ENCODE assay signal across 1 cellular context in the genomic region with DNA sequence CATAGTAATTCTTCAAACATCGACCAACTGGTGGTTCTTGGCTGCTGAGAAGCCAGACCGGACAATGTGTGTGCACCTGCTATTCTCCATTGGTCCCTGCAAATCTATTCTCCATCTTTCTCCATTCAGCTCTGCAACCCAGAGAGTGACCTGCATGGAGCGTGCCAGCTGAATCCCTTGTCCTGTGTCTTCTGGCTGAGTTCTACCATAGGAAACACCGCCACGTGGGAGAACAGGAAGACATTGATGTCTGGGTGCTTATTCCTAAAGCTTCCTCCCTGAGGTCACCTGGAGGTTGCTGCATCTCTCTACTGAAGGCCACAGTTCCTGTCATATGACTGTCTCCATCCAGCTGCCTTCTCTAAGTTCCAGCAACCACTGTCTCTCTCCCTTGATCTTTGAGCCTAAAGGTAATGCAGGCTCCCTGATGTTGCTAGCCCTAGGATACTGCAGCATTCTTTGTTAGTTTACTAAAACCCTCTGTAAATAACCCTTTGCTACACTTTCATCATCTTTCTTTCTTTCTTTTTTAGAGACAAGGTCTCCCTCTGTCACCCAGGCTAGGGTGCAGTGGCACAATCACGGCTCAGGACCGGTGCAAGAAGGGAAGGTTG.
A peak's percentile ranks its signal among the peaks of the same experiment; 100 is the strongest.
TF ChIP-seq lines count a peak whose summit lies in the region.

No MANE protein-coding gene starts in this region.

TF ChIP-seq in HepG2, 621 proteins besides CTCF, POLR2A, EP300 and RAD21 (continued from another document and continues in another):
- TF ChIP-seq ZNF317 (CRISPR knock-in tag; IDR thresholded peaks at IDR 0.05) = no peak
- TF ChIP-seq, protein P1, sequence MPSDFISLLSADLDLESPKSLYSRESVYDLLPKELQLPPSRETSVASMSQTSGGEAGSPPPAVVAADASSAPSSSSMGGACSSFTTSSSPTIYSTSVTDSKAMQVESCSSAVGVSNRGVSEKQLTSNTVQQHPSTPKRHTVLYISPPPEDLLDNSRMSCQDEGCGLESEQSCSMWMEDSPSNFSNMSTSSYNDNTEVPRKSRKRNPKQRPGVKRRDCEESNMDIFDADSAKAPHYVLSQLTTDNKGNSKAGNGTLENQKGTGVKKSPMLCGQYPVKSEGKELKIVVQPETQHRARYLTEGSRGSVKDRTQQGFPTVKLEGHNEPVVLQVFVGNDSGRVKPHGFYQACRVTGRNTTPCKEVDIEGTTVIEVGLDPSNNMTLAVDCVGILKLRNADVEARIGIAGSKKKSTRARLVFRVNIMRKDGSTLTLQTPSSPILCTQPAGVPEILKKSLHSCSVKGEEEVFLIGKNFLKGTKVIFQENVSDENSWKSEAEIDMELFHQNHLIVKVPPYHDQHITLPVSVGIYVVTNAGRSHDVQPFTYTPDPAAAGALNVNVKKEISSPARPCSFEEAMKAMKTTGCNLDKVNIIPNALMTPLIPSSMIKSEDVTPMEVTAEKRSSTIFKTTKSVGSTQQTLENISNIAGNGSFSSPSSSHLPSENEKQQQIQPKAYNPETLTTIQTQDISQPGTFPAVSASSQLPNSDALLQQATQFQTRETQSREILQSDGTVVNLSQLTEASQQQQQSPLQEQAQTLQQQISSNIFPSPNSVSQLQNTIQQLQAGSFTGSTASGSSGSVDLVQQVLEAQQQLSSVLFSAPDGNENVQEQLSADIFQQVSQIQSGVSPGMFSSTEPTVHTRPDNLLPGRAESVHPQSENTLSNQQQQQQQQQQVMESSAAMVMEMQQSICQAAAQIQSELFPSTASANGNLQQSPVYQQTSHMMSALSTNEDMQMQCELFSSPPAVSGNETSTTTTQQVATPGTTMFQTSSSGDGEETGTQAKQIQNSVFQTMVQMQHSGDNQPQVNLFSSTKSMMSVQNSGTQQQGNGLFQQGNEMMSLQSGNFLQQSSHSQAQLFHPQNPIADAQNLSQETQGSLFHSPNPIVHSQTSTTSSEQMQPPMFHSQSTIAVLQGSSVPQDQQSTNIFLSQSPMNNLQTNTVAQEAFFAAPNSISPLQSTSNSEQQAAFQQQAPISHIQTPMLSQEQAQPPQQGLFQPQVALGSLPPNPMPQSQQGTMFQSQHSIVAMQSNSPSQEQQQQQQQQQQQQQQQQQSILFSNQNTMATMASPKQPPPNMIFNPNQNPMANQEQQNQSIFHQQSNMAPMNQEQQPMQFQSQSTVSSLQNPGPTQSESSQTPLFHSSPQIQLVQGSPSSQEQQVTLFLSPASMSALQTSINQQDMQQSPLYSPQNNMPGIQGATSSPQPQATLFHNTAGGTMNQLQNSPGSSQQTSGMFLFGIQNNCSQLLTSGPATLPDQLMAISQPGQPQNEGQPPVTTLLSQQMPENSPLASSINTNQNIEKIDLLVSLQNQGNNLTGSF (CRISPR knock-in tag; IDR thresholded peaks at IDR 0.05) = no peak
- TF ChIP-seq MIER3 (CRISPR knock-in tag; IDR thresholded peaks at IDR 0.05; ENCODE audit: borderline replicate concordance) = peak; percentile 87; the same call in 1 of the 2 replicates
- peak; percentile 76; the same call in 1 of the 2 replicates for TF ChIP-seq ZNF331 (CRISPR knock-in tag; IDR thresholded peaks at IDR 0.05)
- no peak for TF ChIP-seq ZNF816 (CRISPR knock-in tag; IDR thresholded peaks at IDR 0.05; ENCODE audit: borderline replicate concordance)
- no peak for TF ChIP-seq PHF8 (CRISPR knock-in tag; IDR thresholded peaks at IDR 0.05)
- peak; percentile 73 for TF ChIP-seq THAP11 (CRISPR knock-in tag; IDR thresholded peaks at IDR 0.05)
- TF ChIP-seq, protein P2, sequence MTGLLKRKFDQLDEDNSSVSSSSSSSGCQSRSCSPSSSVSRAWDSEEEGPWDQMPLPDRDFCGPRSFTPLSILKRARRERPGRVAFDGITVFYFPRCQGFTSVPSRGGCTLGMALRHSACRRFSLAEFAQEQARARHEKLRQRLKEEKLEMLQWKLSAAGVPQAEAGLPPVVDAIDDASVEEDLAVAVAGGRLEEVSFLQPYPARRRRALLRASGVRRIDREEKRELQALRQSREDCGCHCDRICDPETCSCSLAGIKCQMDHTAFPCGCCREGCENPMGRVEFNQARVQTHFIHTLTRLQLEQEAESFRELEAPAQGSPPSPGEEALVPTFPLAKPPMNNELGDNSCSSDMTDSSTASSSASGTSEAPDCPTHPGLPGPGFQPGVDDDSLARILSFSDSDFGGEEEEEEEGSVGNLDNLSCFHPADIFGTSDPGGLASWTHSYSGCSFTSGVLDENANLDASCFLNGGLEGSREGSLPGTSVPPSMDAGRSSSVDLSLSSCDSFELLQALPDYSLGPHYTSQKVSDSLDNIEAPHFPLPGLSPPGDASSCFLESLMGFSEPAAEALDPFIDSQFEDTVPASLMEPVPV (CRISPR knock-in tag; IDR thresholded peaks at IDR 0.05) = no peak
- no peak for TF ChIP-seq ZBTB7B (CRISPR knock-in tag; IDR thresholded peaks at IDR 0.05)
- TF ChIP-seq, protein P3, sequence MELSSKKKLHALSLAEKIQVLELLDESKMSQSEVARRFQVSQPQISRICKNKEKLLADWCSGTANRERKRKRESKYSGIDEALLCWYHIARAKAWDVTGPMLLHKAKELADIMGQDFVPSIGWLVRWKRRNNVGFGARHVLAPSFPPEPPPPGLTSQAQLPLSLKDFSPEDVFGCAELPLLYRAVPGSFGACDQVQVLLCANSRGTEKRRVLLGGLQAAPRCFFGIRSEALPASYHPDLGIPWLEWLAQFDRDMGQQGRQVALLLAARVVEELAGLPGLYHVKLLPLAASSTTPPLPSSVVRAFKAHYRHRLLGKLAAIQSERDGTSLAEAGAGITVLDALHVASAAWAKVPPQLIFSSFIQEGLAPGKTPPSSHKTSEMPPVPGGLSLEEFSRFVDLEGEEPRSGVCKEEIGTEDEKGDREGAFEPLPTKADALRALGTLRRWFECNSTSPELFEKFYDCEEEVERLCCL (CRISPR knock-in tag; IDR thresholded peaks at IDR 0.05; ENCODE audit: borderline replicate concordance) = no peak
- TF ChIP-seq, protein P4, sequence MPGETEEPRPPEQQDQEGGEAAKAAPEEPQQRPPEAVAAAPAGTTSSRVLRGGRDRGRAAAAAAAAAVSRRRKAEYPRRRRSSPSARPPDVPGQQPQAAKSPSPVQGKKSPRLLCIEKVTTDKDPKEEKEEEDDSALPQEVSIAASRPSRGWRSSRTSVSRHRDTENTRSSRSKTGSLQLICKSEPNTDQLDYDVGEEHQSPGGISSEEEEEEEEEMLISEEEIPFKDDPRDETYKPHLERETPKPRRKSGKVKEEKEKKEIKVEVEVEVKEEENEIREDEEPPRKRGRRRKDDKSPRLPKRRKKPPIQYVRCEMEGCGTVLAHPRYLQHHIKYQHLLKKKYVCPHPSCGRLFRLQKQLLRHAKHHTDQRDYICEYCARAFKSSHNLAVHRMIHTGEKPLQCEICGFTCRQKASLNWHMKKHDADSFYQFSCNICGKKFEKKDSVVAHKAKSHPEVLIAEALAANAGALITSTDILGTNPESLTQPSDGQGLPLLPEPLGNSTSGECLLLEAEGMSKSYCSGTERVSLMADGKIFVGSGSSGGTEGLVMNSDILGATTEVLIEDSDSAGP (CRISPR knock-in tag; IDR thresholded peaks at IDR 0.05; ENCODE audit: borderline replicate concordance) = peak; percentile 28; the same call in 1 of the 2 replicates
- no peak for TF ChIP-seq CBX2 (IDR thresholded peaks at IDR 0.05; ENCODE audit: low read depth, low read length)
- no peak for TF ChIP-seq CBX2 (CRISPR knock-in tag; IDR thresholded peaks at IDR 0.05; ENCODE audit: low read depth)
- no peak for TF ChIP-seq MYNN (CRISPR knock-in tag; IDR thresholded peaks at IDR 0.05; ENCODE audit: low read depth)
- TF ChIP-seq FOXP1 (IDR thresholded peaks at IDR 0.05) = peak; percentile 90
- peak; percentile 96 for TF ChIP-seq FOXP1 (CRISPR knock-in tag; IDR thresholded peaks at IDR 0.05)
- TF ChIP-seq, protein P5, sequence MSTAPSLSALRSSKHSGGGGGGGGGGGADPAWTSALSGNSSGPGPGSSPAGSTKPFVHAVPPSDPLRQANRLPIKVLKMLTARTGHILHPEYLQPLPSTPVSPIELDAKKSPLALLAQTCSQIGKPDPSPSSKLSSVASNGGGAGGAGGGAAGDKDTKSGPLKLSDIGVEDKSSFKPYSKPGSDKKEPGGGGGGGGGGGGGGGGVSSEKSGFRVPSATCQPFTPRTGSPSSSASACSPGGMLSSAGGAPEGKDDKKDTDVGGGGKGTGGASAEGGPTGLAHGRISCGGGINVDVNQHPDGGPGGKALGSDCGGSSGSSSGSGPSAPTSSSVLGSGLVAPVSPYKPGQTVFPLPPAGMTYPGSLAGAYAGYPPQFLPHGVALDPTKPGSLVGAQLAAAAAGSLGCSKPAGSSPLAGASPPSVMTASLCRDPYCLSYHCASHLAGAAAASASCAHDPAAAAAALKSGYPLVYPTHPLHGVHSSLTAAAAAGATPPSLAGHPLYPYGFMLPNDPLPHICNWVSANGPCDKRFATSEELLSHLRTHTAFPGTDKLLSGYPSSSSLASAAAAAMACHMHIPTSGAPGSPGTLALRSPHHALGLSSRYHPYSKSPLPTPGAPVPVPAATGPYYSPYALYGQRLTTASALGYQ (CRISPR knock-in tag; IDR thresholded peaks at IDR 0.05) = no peak
- no peak for TF ChIP-seq ZNF383 (CRISPR knock-in tag; IDR thresholded peaks at IDR 0.05; ENCODE audit: borderline replicate concordance)
- TF ChIP-seq HMG20B (CRISPR knock-in tag; conservative IDR thresholded peaks at IDR 0.05) = 0 out of 2 replicates have a peak, but pooled peaks have one; percentile 46
- TF ChIP-seq GFI1 (CRISPR knock-in tag; IDR thresholded peaks at IDR 0.05; ENCODE audit: borderline replicate concordance) = peak; percentile 42; the same call in 1 of the 2 replicates
- TF ChIP-seq, protein P6, sequence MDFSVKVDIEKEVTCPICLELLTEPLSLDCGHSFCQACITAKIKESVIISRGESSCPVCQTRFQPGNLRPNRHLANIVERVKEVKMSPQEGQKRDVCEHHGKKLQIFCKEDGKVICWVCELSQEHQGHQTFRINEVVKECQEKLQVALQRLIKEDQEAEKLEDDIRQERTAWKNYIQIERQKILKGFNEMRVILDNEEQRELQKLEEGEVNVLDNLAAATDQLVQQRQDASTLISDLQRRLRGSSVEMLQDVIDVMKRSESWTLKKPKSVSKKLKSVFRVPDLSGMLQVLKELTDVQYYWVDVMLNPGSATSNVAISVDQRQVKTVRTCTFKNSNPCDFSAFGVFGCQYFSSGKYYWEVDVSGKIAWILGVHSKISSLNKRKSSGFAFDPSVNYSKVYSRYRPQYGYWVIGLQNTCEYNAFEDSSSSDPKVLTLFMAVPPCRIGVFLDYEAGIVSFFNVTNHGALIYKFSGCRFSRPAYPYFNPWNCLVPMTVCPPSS (IDR thresholded peaks at IDR 0.05) = no peak
- no peak for TF ChIP-seq NFE2 (CRISPR knock-in tag; IDR thresholded peaks at IDR 0.05)
- no peak for TF ChIP-seq NCOA5 (CRISPR knock-in tag; IDR thresholded peaks at IDR 0.05)
- TF ChIP-seq KDM5B (CRISPR knock-in tag; IDR thresholded peaks at IDR 0.05; ENCODE audit: borderline replicate concordance) = peak; percentile 15; the same call in 1 of the 2 replicates
- TF ChIP-seq MYC (CRISPR knock-in tag; IDR thresholded peaks at IDR 0.05; ENCODE audit: borderline replicate concordance) = peak; percentile 82; the same call in 1 of the 2 replicates
- TF ChIP-seq ZNF382 (CRISPR knock-in tag; IDR thresholded peaks at IDR 0.05; ENCODE audit: borderline replicate concordance) = no peak
- no peak for TF ChIP-seq SRY (CRISPR knock-in tag; IDR thresholded peaks at IDR 0.05)
- no peak for TF ChIP-seq NAIF1 (CRISPR knock-in tag; IDR thresholded peaks at IDR 0.05; ENCODE audit: borderline replicate concordance)
- TF ChIP-seq, protein P7, sequence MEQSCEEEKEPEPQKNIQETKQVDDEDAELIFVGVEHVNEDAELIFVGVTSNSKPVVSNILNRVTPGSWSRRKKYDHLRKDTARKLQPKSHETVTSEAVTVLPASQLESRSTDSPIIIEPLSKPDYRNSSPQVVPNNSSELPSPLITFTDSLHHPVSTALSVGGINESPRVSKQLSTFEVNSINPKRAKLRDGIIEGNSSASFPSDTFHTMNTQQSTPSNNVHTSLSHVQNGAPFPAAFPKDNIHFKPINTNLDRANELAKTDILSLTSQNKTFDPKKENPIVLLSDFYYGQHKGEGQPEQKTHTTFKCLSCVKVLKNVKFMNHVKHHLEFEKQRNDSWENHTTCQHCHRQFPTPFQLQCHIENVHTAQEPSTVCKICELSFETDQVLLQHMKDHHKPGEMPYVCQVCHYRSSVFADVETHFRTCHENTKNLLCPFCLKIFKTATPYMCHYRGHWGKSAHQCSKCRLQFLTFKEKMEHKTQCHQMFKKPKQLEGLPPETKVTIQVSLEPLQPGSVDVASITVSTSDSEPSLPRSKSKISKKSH (CRISPR knock-in tag; IDR thresholded peaks at IDR 0.05; ENCODE audit: borderline replicate concordance) = no peak
- peak; percentile 64; the same call in 1 of the 2 replicates for TF ChIP-seq ZNF274 (CRISPR knock-in tag; IDR thresholded peaks at IDR 0.05)
- TF ChIP-seq MED8 (CRISPR knock-in tag; IDR thresholded peaks at IDR 0.05; ENCODE audit: insufficient replicate concordance) = no peak
- peak; percentile 70; the same call in 1 of the 2 replicates for TF ChIP-seq ZNF598 (CRISPR knock-in tag; IDR thresholded peaks at IDR 0.05; ENCODE audit: borderline replicate concordance)
- TF ChIP-seq, protein P8, sequence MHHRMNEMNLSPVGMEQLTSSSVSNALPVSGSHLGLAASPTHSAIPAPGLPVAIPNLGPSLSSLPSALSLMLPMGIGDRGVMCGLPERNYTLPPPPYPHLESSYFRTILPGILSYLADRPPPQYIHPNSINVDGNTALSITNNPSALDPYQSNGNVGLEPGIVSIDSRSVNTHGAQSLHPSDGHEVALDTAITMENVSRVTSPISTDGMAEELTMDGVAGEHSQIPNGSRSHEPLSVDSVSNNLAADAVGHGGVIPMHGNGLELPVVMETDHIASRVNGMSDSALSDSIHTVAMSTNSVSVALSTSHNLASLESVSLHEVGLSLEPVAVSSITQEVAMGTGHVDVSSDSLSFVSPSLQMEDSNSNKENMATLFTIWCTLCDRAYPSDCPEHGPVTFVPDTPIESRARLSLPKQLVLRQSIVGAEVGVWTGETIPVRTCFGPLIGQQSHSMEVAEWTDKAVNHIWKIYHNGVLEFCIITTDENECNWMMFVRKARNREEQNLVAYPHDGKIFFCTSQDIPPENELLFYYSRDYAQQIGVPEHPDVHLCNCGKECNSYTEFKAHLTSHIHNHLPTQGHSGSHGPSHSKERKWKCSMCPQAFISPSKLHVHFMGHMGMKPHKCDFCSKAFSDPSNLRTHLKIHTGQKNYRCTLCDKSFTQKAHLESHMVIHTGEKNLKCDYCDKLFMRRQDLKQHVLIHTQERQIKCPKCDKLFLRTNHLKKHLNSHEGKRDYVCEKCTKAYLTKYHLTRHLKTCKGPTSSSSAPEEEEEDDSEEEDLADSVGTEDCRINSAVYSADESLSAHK (CRISPR knock-in tag; IDR thresholded peaks at IDR 0.05; ENCODE audit: borderline replicate concordance) = no peak
- TF ChIP-seq, protein P9, sequence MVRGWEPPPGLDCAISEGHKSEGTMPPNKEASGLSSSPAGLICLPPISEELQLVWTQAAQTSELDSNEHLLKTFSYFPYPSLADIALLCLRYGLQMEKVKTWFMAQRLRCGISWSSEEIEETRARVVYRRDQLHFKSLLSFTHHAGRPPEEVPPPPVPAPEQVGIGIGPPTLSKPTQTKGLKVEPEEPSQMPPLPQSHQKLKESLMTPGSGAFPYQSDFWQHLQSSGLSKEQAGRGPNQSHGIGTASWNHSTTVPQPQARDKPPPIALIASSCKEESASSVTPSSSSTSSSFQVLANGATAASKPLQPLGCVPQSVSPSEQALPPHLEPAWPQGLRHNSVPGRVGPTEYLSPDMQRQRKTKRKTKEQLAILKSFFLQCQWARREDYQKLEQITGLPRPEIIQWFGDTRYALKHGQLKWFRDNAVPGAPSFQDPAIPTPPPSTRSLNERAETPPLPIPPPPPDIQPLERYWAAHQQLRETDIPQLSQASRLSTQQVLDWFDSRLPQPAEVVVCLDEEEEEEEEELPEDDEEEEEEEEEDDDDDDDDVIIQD (CRISPR knock-in tag; IDR thresholded peaks at IDR 0.05; ENCODE audit: low read depth) = peak; percentile 68
- TF ChIP-seq IRF2 (CRISPR knock-in tag; IDR thresholded peaks at IDR 0.05) = peak; percentile 84
- TF ChIP-seq ZFP62 (CRISPR knock-in tag; IDR thresholded peaks at IDR 0.05) = no peak
- TF ChIP-seq TMF1 (CRISPR knock-in tag; IDR thresholded peaks at IDR 0.05; ENCODE audit: low read depth) = no peak
- no peak for TF ChIP-seq ZNF451 (CRISPR knock-in tag; IDR thresholded peaks at IDR 0.05)
- TF ChIP-seq SRSF9 (IDR thresholded peaks at IDR 0.05; ENCODE audit: borderline replicate concordance, insufficient read depth, low read depth, low read length, poor library complexity, severe bottlenecking) = no peak
